In genomic region chr6:107811591-107812218, GRCh38 we compare ENCODE assay signal across 10 cellular contexts. TPM values are rescaled to one million over a fixed set of nuclear protein-coding genes. Genes with fewer than 3 reads are reported as not detected.
DNase-seq lines count a peak whose midpoint lies in the region; ATAC-seq and TF ChIP-seq lines count a peak whose summit lies in the region.
"Had no signal": no experiment of that assay in that cellular context is flagged by ENCODE, and none has a peak within 500 bp of the region (broad histone marks: within the 10 kb centered on the region; RNA-seq: fewer than 3 reads in every experiment).

No MANE protein-coding gene starts in this region.

- peak; percentile 20 for DNase-seq in GM03348 (ENCODE audit: low spot score)
- peak; percentile 29 for DNase-seq in RWPE1 (ENCODE audit: low spot score)
- DNase-seq in epithelial cell of proximal tubule (ENCODE audit: low read depth), result peak; percentile 50
- DNase-seq in trophoblast cell, result peak; percentile 89
- no peak for DNase-seq in spleen
- DNase-seq in ascending aorta (ENCODE audit: low spot score in 2 of 2), result no peak
- DNase-seq: foreskin melanocyte, NCI-H1930 had no signal

- no peak overlapping the region for H4K91ac ChIP-seq in trophoblast cell (ENCODE audit: low read depth, low read length)

- intact Hi-C loops in spleen (cut with DNase I; ENCODE audit: low total_unique reads) (no loop called here), ascending aorta (cut with DNase I) (no loop called here)

- TF ChIP-seq CTCF in RWPE1 (conservative IDR thresholded peaks at IDR 0.05; ENCODE audit: low read depth) (no peak), epithelial cell of proximal tubule (conservative IDR thresholded peaks at IDR 0.05; ENCODE audit: low read depth, low read length) (no peak), spleen (IDR thresholded peaks at IDR 0.05 in 8 of 11, conservative IDR thresholded peaks at IDR 0.05 in 3 of 11) (no peak), ascending aorta (IDR thresholded peaks at IDR 0.05) (no peak)

- H3K4me3 ChIP-seq in epithelial cell of proximal tubule (ENCODE audit: low read depth, low read length) (no peak overlapping the region), trophoblast cell (ENCODE audit: low read depth, low read length) (no peak overlapping the region), spleen (no peak overlapping the region), ascending aorta (no peak overlapping the region)

- H2AFZ ChIP-seq in trophoblast cell (ENCODE audit: insufficient read depth, low read length, poor library complexity), result no peak overlapping the region

- TF ChIP-seq POLR2A in spleen (IDR thresholded peaks at IDR 0.05), result no peak

- no peak overlapping the region for H4K8ac ChIP-seq in trophoblast cell (ENCODE audit: low read depth, low read length)

- H3K27me3 ChIP-seq in trophoblast cell (ENCODE audit: insufficient read depth, low read length) (no peaks in the 10 kb centered on the region), spleen (replicated peaks in 1 of 7) (no peaks in the 10 kb centered on the region), ascending aorta (no peaks in the 10 kb centered on the region)

- H3K4ac ChIP-seq in trophoblast cell (ENCODE audit: low read depth, low read length), result no peak overlapping the region

- H3K14ac ChIP-seq in trophoblast cell (ENCODE audit: low read length), result no peak overlapping the region

- POLR2A ChIA-PET in RWPE1 (lab: Yijun Ruan, JAX; ENCODE audit: low non-redundant PET), result no interaction called here

- no peak for ATAC-seq in HG02840 (IDR thresholded peaks at IDR 0.05; ENCODE audit: low FRiP score, unreplicated experiment)
- no peak for ATAC-seq in GM21619 (IDR thresholded peaks at IDR 0.05; ENCODE audit: unreplicated experiment)

- no peak overlapping the region for H2AK5ac ChIP-seq in trophoblast cell (ENCODE audit: low read length)

- CTCF ChIA-PET in RWPE1 (lab: Yijun Ruan, JAX), result interaction anchor here (0.6 kb wide), 1 partner anchor 348 kb away, joined by 3 read pairs; no protein-coding TSS in a partner anchor

- no peak overlapping the region for H2BK120ac ChIP-seq in trophoblast cell (ENCODE audit: insufficient read depth, low read length, poor library complexity)

- H3K18ac ChIP-seq in trophoblast cell (ENCODE audit: low read length), result no peak overlapping the region

- no peak overlapping the region for H2BK5ac ChIP-seq in trophoblast cell (ENCODE audit: low read depth, low read length, poor library complexity)

- no peaks in the 10 kb centered on the region for H3K79me2 ChIP-seq in trophoblast cell (ENCODE audit: control insufficient read depth, insufficient read depth, low read length, poor library complexity)

- peaks cover 2% of the 10 kb centered on the region for H3K9me3 ChIP-seq in trophoblast cell (ENCODE audit: insufficient read depth, low read depth, low read length)
- no peaks in the 10 kb centered on the region for H3K9me3 ChIP-seq in spleen
- no peaks in the 10 kb centered on the region for H3K9me3 ChIP-seq in ascending aorta

- H3K4me1 ChIP-seq in trophoblast cell (ENCODE audit: control insufficient read depth in 1 of 2, insufficient read depth in 2 of 2, low read length in 2 of 2) (peaks cover 5 to 7% of the 10 kb centered on the region in 2 experiments), spleen (peaks cover 0 to 27% (median 0%) of the 10 kb centered on the region in 6 donors), ascending aorta (no peaks in the 10 kb centered on the region)

- no peak overlapping the region for H4K12ac ChIP-seq in trophoblast cell (ENCODE audit: low read depth, low read length)

- H3K36me3 ChIP-seq in trophoblast cell (ENCODE audit: control insufficient read depth in 1 of 2, insufficient read depth in 2 of 2, low read length in 2 of 2), result no peaks in the 10 kb centered on the region
- peaks cover 0 to 4% (median 0%) of the 10 kb centered on the region in 6 donors for H3K36me3 ChIP-seq in spleen
- no peaks in the 10 kb centered on the region for H3K36me3 ChIP-seq in ascending aorta

- no peak overlapping the region for H2BK12ac ChIP-seq in trophoblast cell (ENCODE audit: low read length)

- WGBS in trophoblast cell (ENCODE audit: extremely low coverage, insufficient coverage, insufficient read length), result no CpG with 5 or more reads among the region's 8 CpGs
- 38 to 66% (median 58%) methylated on average over 6 to 8 of the region's 8 CpGs for WGBS in spleen, 5 donors

- no peaks in the 10 kb centered on the region for H3K79me1 ChIP-seq in trophoblast cell (ENCODE audit: low read length)

- H3K9ac ChIP-seq in trophoblast cell (ENCODE audit: low read length), result no peak overlapping the region

- H3K4me2 ChIP-seq in trophoblast cell (ENCODE audit: low read length), result no peak overlapping the region

- H3K27ac ChIP-seq in RWPE1 (no peak overlapping the region), trophoblast cell (ENCODE audit: low read depth, low read length) (no peak overlapping the region), spleen (no peak overlapping the region), ascending aorta (no peak overlapping the region)

- no peak overlapping the region for H3K23ac ChIP-seq in trophoblast cell (ENCODE audit: low read length)

RNA-seq across cellular contexts. Expression of gene SCML4, which starts 12.4 kb away (rescaled TPM):
- total RNA-seq in epithelial cell of proximal tubule (not detected in 2 replicates), spleen (10 to 100 TPM; 15.8 to 39.8 (median 28.7) TPM), ascending aorta (not detected)
- polyA plus RNA-seq in trophoblast cell (2013), result 0.10 and 0.12 TPM in 2 replicates
- polyA plus RNA-seq in spleen, result 1 to 10 TPM; 6.6 to 8.8 (median 7.1) TPM

Comparison
In these comparisons a context has a peak if more than half of its experiments do, and no peak if none do; other contexts are left out.
1. DNase-seq: peak in GM03348 (single experiment), RWPE1 (single experiment), epithelial cell of proximal tubule (single experiment) and trophoblast cell (2 of 2); none in spleen (single experiment) and ascending aorta (0 of 2).
2. RNA of gene SCML4, which starts 12.4 kb away (total RNA-seq): 15.8 to 39.8 TPM in spleen; not detected in epithelial cell of proximal tubule and not detected in ascending aorta (single experiment); every median in the first group is over 10 times any median in the second.